In the genomic region with DNA sequence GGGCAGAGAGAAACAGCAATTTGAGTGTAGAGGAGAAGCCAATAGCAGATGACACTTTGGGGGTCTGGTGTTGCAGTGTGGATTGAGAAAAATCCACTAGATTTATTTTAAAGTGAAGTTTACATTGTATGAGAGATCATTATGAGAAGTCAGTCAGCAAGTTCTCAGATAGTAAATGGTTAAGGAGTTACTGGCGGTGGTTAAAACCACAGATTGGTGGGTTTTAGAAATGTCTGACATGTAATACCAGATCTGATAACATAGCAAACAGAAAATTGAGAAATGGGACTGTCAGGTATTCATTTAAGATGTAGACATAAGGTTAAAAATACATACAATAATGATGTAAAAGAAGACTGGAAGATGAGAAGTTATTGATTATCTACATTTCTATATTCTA, we compare ENCODE assay signal across 13 cellular contexts. TPM values are rescaled to one million over a fixed set of nuclear protein-coding genes. Genes with fewer than 3 reads are reported as not detected.
DNase-seq lines count a peak whose midpoint lies in the region; ATAC-seq and TF ChIP-seq lines count a peak whose summit lies in the region.
"Had no signal": no experiment of that assay in that cellular context is flagged by ENCODE, and none has a peak within 500 bp of the region (broad histone marks: within the 10 kb centered on the region; RNA-seq: fewer than 3 reads in every experiment).

No MANE protein-coding gene starts in this region.

- peak; percentile 59 for ATAC-seq in HG02885 (IDR thresholded peaks at IDR 0.05; ENCODE audit: poor library complexity, unreplicated experiment)
- peak; percentile 87 for ATAC-seq in stimulated activated effector memory CD8-positive, alpha-beta T cell treated with anti-CD3 and anti-CD28 coated beads, Interleukin-12 subunit alpha, Interleukin-12 subunit beta, amount 100 ng/mL, for 72 hours

- H2AFZ ChIP-seq in neuronal stem cell (ENCODE audit: low read length) = no peak overlapping the region

- peaks cover 3 to 9% of the 10 kb centered on the region in 2 donors for H3K4me1 ChIP-seq in neuronal stem cell (ENCODE audit: control insufficient read depth in 2 of 2, insufficient read depth in 1 of 2, low read depth in 1 of 2, low read length in 2 of 2)
- peaks cover 18% of the 10 kb centered on the region for H3K4me1 ChIP-seq in BE2C

- H3K27me3 ChIP-seq in neuronal stem cell (ENCODE audit: control insufficient read depth in 3 of 3, insufficient read depth in 3 of 3, low read depth in 1 of 3, low read length in 3 of 3) (no peaks in the 10 kb centered on the region), BE2C (no peaks in the 10 kb centered on the region)

- H3K4me3 ChIP-seq in neuronal stem cell (ENCODE audit: low read length in 2 of 2) (no peak overlapping the region), BE2C (ENCODE audit: low read depth, low read length) (no peak overlapping the region)

- H3K4me1 Mint-ChIP-seq in activated naive CD4-positive, alpha-beta T cell treated with anti-CD3 and anti-CD28 coated beads for 36 hours (ENCODE audit: low read depth) = peaks cover 59% of the 10 kb centered on the region
- peaks cover 44% of the 10 kb centered on the region for H3K4me1 Mint-ChIP-seq in stimulated activated effector memory CD8-positive, alpha-beta T cell treated with anti-CD3 and anti-CD28 coated beads, Interleukin-12 subunit alpha, Interleukin-12 subunit beta, amount 100 ng/mL, for 72 hours

- no peak overlapping the region for H3K14ac ChIP-seq in neuronal stem cell (ENCODE audit: low read length)

- H3K23ac ChIP-seq in neuronal stem cell (ENCODE audit: low read depth, low read length, poor library complexity) = no peak overlapping the region

- H2AK5ac ChIP-seq in neuronal stem cell (ENCODE audit: low read depth, low read length) = no peak overlapping the region

- no peak overlapping the region for H2BK120ac ChIP-seq in neuronal stem cell (ENCODE audit: low read depth, low read length)

- H4K8ac ChIP-seq in neuronal stem cell (ENCODE audit: low read depth, low read length) = no peak overlapping the region

- H2BK12ac ChIP-seq in neuronal stem cell (ENCODE audit: low read length) = no peak overlapping the region

- no peak overlapping the region for H3K4ac ChIP-seq in neuronal stem cell (ENCODE audit: low read length)

- H2BK5ac ChIP-seq in neuronal stem cell (ENCODE audit: low read length) = no peak overlapping the region

- CTCF ChIA-PET in activated naive CD4-positive, alpha-beta T cell treated with anti-CD3 and anti-CD28 coated beads for 36 hours (lab: Charles Lee) = interaction anchor here (0.8 kb wide), 1 partner anchor 104 kb away, joined by 5 read pairs; no protein-coding TSS in a partner anchor

- no peak overlapping the region for H3K18ac ChIP-seq in neuronal stem cell (ENCODE audit: low read length)

- WGBS in neuronal stem cell (ENCODE audit: extremely low coverage in 2 of 2, insufficient read length in 2 of 2, insufficient replicate concordance in 1 of 2), 2 donors = no CpG with 5 or more reads among the region's 1 CpG

- H3K36me3 ChIP-seq in neuronal stem cell (replicated peaks in 1 of 2; ENCODE audit: control insufficient read depth in 2 of 2, insufficient read depth in 2 of 2, low read length in 2 of 2) (peaks cover 0 to 15% of the 10 kb centered on the region in 2 donors), BE2C (peaks cover 4% of the 10 kb centered on the region)

- no peak overlapping the region for H3K27ac ChIP-seq in neuronal stem cell (replicated peaks; ENCODE audit: low read length)
- H3K27ac ChIP-seq: HL-60 had no signal

- H3K9me3 ChIP-seq in neuronal stem cell (replicated peaks in 1 of 2; ENCODE audit: control insufficient read depth in 2 of 2, insufficient read depth in 1 of 2, low read depth in 1 of 2, low read length in 2 of 2) (no peaks in the 10 kb centered on the region), BE2C (no peaks in the 10 kb centered on the region)

- DNase-seq in activated naive CD4-positive, alpha-beta T cell treated with anti-CD3 and anti-CD28 coated beads for 36 hours = no peak
- no peak for DNase-seq in activated naive CD4-positive, alpha-beta T cell treated with Interleukin-2 at 50 U/mL for 16 hours
- DNase-seq in MV-4-11 (lab: John Stamatoyannopoulos, UW) (peak; percentile 31), OCI-M2 (lab: John Stamatoyannopoulos, UW; ENCODE audit: unreplicated experiment) (no peak), neuronal stem cell (ENCODE audit: low spot score) (no peak), BE2C (no peak)
- DNase-seq in stimulated activated effector memory CD8-positive, alpha-beta T cell treated with anti-CD3 and anti-CD28 coated beads, Interleukin-12 subunit alpha, Interleukin-12 subunit beta, amount 100 ng/mL, for 72 hours (ENCODE audit: low spot score in 2 of 2) = no peak
- DNase-seq: kidney, NCI-H510A treated with DMSO at 0.1 percent for 48 hours, posterior cingulate gyrus, T-helper 1 cell had no signal

- H3K4me3 Mint-ChIP-seq in activated naive CD4-positive, alpha-beta T cell treated with anti-CD3 and anti-CD28 coated beads for 36 hours = no peak overlapping the region
- no peak overlapping the region for H3K4me3 Mint-ChIP-seq in stimulated activated effector memory CD8-positive, alpha-beta T cell treated with anti-CD3 and anti-CD28 coated beads, Interleukin-12 subunit alpha, Interleukin-12 subunit beta, amount 100 ng/mL, for 72 hours

- H3K9me3 Mint-ChIP-seq in activated naive CD4-positive, alpha-beta T cell treated with anti-CD3 and anti-CD28 coated beads for 36 hours = no peaks in the 10 kb centered on the region
- H3K9me3 Mint-ChIP-seq in stimulated activated effector memory CD8-positive, alpha-beta T cell treated with anti-CD3 and anti-CD28 coated beads, Interleukin-12 subunit alpha, Interleukin-12 subunit beta, amount 100 ng/mL, for 72 hours = no peaks in the 10 kb centered on the region

- H3K9ac ChIP-seq in neuronal stem cell (ENCODE audit: low read depth, low read length, poor library complexity) = no peak overlapping the region

- H3K4me2 ChIP-seq in neuronal stem cell (ENCODE audit: insufficient read depth, low read length, poor library complexity, severe bottlenecking) = no peak overlapping the region

- no peaks in the 10 kb centered on the region for H3K27me3 Mint-ChIP-seq in activated naive CD4-positive, alpha-beta T cell treated with anti-CD3 and anti-CD28 coated beads for 36 hours (ENCODE audit: low read depth)

- peak overlapping the region; percentile 5 for H3K27ac Mint-ChIP-seq in activated naive CD4-positive, alpha-beta T cell treated with anti-CD3 and anti-CD28 coated beads for 36 hours
- peak overlapping the region; percentile 3 for H3K27ac Mint-ChIP-seq in stimulated activated effector memory CD8-positive, alpha-beta T cell treated with anti-CD3 and anti-CD28 coated beads, Interleukin-12 subunit alpha, Interleukin-12 subunit beta, amount 100 ng/mL, for 72 hours

- H3K79me1 ChIP-seq in neuronal stem cell (ENCODE audit: low read depth, low read length) = no peaks in the 10 kb centered on the region

- H3K36me3 Mint-ChIP-seq in activated naive CD4-positive, alpha-beta T cell treated with anti-CD3 and anti-CD28 coated beads for 36 hours (ENCODE audit: low read depth) = peaks cover 9% of the 10 kb centered on the region
- H3K36me3 Mint-ChIP-seq in stimulated activated effector memory CD8-positive, alpha-beta T cell treated with anti-CD3 and anti-CD28 coated beads, Interleukin-12 subunit alpha, Interleukin-12 subunit beta, amount 100 ng/mL, for 72 hours = peaks cover 14% of the 10 kb centered on the region

- H4K91ac ChIP-seq in neuronal stem cell (ENCODE audit: low read depth, low read length, poor library complexity) = no peak overlapping the region

- no peak overlapping the region for H2BK15ac ChIP-seq in neuronal stem cell (ENCODE audit: low read length)

- TF ChIP-seq CTCF in BE2C (IDR thresholded peaks at IDR 0.05; ENCODE audit: low read depth, low read length) = no peak

- intact Hi-C loops in activated naive CD4-positive, alpha-beta T cell treated with anti-CD3 and anti-CD28 coated beads for 36 hours (cut with micrococcal nuclease) = loop anchor here (5.0 kb wide), 2 partner anchors 82 to 282 kb away; no protein-coding TSS in a partner anchor

RNA-seq across cellular contexts. Expression of gene ABHD13, which starts 7.2 kb away (rescaled TPM):
- 1 to 10 TPM; 3.4 to 3.8 TPM for total RNA-seq in activated naive CD4-positive, alpha-beta T cell treated with anti-CD3 and anti-CD28 coated beads for 36 hours
- 7.2 TPM for polyA plus RNA-seq in neuronal stem cell (2013, experiment 1 of 2)
- 7.4 TPM for polyA plus RNA-seq in neuronal stem cell (2013, experiment 2 of 2)
- 8.8 TPM for polyA plus RNA-seq in BE2C (2012; ENCODE audit: insufficient read depth, insufficient read length, low read depth)

RNA-seq across cellular contexts. Expression of gene LIG4, which starts 10.1 kb away (rescaled TPM):
- 1 to 10 TPM; 4.9 to 5.4 TPM for total RNA-seq in activated naive CD4-positive, alpha-beta T cell treated with anti-CD3 and anti-CD28 coated beads for 36 hours
- polyA plus RNA-seq in neuronal stem cell (2013, experiment 1 of 2) = 8.0 TPM
- polyA plus RNA-seq in neuronal stem cell (2013, experiment 2 of 2) = 8.0 TPM
- polyA plus RNA-seq in BE2C (2012; ENCODE audit: insufficient read depth, insufficient read length, low read depth) = 15.0 TPM

RNA-seq across cellular contexts. Expression of gene TNFSF13B, which starts 44.1 kb away (rescaled TPM):
- total RNA-seq in activated naive CD4-positive, alpha-beta T cell treated with anti-CD3 and anti-CD28 coated beads for 36 hours = 1 to 10 TPM; 2.0 to 2.6 TPM
- 0.59 TPM for polyA plus RNA-seq in neuronal stem cell (2013, experiment 1 of 2)
- 0.62 TPM for polyA plus RNA-seq in neuronal stem cell (2013, experiment 2 of 2)
- polyA plus RNA-seq in BE2C (2012; ENCODE audit: insufficient read depth, insufficient read length, low read depth) = 1.3 TPM
